Comparison of ENCODE assay signal across 11 cellular contexts in genomic region chr1:89978763-89979162, GRCh38.
"Had no signal": no experiment of that assay in that cellular context is flagged by ENCODE, and none has a peak within 500 bp of the region (broad histone marks: within the 10 kb centered on the region; RNA-seq: fewer than 3 reads in every experiment).

No MANE protein-coding gene starts in this region.

- H3K27ac Mint-ChIP-seq: activated T-helper 1 cell treated with anti-CD3 and anti-CD28 coated beads, Interleukin-12 subunit alpha, Interleukin-12 subunit beta, Interleukin-2, Interleukin-4 antibody, amounts not matched to agents 30 ng/mL and 10 ng/mL and 1 ng/mL, durations not matched to agents 14 hours and 24 hours and 36 hours; natural killer cell treated with Interleukin-12 subunit alpha and Interleukin-12 subunit beta and Interleukin-15 and Interleukin-18, amount 100 ng/mL, for 72 hours; stimulated activated memory B cell treated with anti-CD40 and anti-IgM and Interleukin-4, amounts not matched to agents 10 μg/mL and 1 μg/mL and 100 μg/mL, for 72 hours had no signal

- H3K36me3 Mint-ChIP-seq: natural killer cell treated with Interleukin-12 subunit alpha and Interleukin-12 subunit beta and Interleukin-15 and Interleukin-18, amount 100 ng/mL, for 72 hours; stimulated activated memory B cell treated with anti-CD40 and anti-IgM and Interleukin-4, amounts not matched to agents 10 μg/mL and 1 μg/mL and 100 μg/mL, for 72 hours had no signal

- H3K4me3 Mint-ChIP-seq: activated T-helper 1 cell treated with anti-CD3 and anti-CD28 coated beads, Interleukin-12 subunit alpha, Interleukin-12 subunit beta, Interleukin-2, Interleukin-4 antibody, amounts not matched to agents 30 ng/mL and 10 ng/mL and 1 ng/mL, durations not matched to agents 14 hours and 24 hours and 36 hours; natural killer cell treated with Interleukin-12 subunit alpha and Interleukin-12 subunit beta and Interleukin-15 and Interleukin-18, amount 100 ng/mL, for 72 hours; stimulated activated memory B cell treated with anti-CD40 and anti-IgM and Interleukin-4, amounts not matched to agents 10 μg/mL and 1 μg/mL and 100 μg/mL, for 72 hours had no signal

- H3K9me3 Mint-ChIP-seq: activated T-helper 1 cell treated with anti-CD3 and anti-CD28 coated beads, Interleukin-12 subunit alpha, Interleukin-12 subunit beta, Interleukin-2, Interleukin-4 antibody, amounts not matched to agents 30 ng/mL and 10 ng/mL and 1 ng/mL, durations not matched to agents 14 hours and 24 hours and 36 hours; natural killer cell treated with Interleukin-12 subunit alpha and Interleukin-12 subunit beta and Interleukin-15 and Interleukin-18, amount 100 ng/mL, for 72 hours; stimulated activated memory B cell treated with anti-CD40 and anti-IgM and Interleukin-4, amounts not matched to agents 10 μg/mL and 1 μg/mL and 100 μg/mL, for 72 hours had no signal

- H3K27me3 Mint-ChIP-seq: stimulated activated memory B cell treated with anti-CD40 and anti-IgM and Interleukin-4, amounts not matched to agents 10 μg/mL and 1 μg/mL and 100 μg/mL, for 72 hours had no signal

- H3K4me3 ChIP-seq: colonic mucosa had no signal

- ATAC-seq: natural killer cell treated with Interleukin-12 subunit alpha and Interleukin-12 subunit beta and Interleukin-15 and Interleukin-18, amount 100 ng/mL, for 72 hours; stimulated activated memory B cell treated with anti-CD40 and anti-IgM and Interleukin-4, amounts not matched to agents 10 μg/mL and 1 μg/mL and 100 μg/mL, for 72 hours had no signal

- DNase-seq: activated CD4-positive, alpha-beta T cell treated with anti-CD3 and anti-CD28 coated beads, Interleukin-2, amount 50 U/mL, for 1 hour; activated CD4-positive, CD25-positive, alpha-beta regulatory T cell; activated naive CD4-positive, alpha-beta T cell; colonic mucosa; glutamatergic neuron; posterior cingulate gyrus; retina; stimulated activated CD4-positive, alpha-beta T cell treated with anti-CD3 and anti-CD28 coated beads, Interleukin-2, amount 100 ng/mL, for 48 hours had no signal
